ENCODE assay signal across 1 cellular context in the genomic region with DNA sequence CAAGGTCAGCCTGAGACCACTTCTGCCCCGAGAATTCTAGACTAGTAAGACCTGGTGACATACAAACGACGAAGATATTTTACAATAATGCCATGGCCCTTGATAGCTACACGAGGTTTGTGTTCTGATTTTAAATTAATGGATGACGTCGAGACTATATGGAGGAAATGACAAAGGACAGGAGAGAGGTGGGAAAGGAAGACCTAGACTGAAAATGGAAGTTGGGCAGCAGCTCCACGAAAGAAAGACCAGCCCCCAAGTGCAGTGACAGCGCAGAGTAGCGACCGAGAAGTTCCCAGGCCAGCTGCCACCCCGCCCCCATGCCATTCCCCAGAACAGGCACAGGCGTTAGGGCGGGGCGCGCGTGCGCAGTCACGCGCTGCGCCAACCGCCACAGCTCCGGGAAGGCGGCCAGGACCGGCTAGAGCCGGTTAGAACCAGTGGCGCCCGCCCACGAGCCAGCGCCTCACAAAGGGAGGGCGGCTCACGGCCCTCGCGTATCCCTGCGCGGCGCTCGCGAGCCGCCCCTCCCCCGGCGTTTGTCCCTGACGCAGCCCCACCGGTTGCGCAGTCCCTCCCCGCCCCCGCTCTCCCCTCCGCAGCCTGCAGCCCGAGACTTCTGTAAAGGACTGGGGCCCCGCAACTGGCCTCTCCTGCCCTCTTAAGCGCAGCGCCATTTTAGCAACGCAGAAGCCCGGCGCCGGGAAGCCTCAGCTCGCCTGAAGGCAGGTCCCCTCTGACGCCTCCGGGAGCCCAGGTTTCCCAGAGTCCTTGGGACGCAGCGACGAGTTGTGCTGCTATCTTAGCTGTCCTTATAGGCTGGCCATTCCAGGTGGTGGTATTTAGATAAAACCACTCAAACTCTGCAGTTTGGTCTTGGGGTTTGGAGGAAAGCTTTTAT.
TF ChIP-seq lines count a peak whose summit lies in the region.

No MANE protein-coding gene starts in this region.

TF ChIP-seq in K562, 482 proteins besides CTCF, POLR2A, EP300 and RAD21 (continued from another document):
- TF ChIP-seq, protein P1, sequence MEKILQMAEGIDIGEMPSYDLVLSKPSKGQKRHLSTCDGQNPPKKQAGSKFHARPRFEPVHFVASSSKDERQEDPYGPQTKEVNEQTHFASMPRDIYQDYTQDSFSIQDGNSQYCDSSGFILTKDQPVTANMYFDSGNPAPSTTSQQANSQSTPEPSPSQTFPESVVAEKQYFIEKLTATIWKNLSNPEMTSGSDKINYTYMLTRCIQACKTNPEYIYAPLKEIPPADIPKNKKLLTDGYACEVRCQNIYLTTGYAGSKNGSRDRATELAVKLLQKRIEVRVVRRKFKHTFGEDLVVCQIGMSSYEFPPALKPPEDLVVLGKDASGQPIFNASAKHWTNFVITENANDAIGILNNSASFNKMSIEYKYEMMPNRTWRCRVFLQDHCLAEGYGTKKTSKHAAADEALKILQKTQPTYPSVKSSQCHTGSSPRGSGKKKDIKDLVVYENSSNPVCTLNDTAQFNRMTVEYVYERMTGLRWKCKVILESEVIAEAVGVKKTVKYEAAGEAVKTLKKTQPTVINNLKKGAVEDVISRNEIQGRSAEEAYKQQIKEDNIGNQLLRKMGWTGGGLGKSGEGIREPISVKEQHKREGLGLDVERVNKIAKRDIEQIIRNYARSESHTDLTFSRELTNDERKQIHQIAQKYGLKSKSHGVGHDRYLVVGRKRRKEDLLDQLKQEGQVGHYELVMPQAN (IDR thresholded peaks at IDR 0.05; ENCODE audit: borderline replicate concordance), result peak; percentile 71; the same call in 1 of the 2 replicates
- peak; percentile 33 to 85; a peak in 2 of 4 replicates for TF ChIP-seq NONO (IDR thresholded peaks at IDR 0.05; ENCODE audit: low read depth in 2 of 2, low read length in 1 of 2)
- 0 out of 2 replicates have a peak, but pooled peaks have one; percentile 35 for TF ChIP-seq ZNF57 (CRISPR knock-in tag; IDR thresholded peaks at IDR 0.05)
- TF ChIP-seq, protein P2, sequence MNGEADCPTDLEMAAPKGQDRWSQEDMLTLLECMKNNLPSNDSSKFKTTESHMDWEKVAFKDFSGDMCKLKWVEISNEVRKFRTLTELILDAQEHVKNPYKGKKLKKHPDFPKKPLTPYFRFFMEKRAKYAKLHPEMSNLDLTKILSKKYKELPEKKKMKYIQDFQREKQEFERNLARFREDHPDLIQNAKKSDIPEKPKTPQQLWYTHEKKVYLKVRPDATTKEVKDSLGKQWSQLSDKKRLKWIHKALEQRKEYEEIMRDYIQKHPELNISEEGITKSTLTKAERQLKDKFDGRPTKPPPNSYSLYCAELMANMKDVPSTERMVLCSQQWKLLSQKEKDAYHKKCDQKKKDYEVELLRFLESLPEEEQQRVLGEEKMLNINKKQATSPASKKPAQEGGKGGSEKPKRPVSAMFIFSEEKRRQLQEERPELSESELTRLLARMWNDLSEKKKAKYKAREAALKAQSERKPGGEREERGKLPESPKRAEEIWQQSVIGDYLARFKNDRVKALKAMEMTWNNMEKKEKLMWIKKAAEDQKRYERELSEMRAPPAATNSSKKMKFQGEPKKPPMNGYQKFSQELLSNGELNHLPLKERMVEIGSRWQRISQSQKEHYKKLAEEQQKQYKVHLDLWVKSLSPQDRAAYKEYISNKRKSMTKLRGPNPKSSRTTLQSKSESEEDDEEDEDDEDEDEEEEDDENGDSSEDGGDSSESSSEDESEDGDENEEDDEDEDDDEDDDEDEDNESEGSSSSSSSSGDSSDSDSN (IDR thresholded peaks at IDR 0.05; ENCODE audit: borderline replicate concordance in 1 of 2, low read depth in 2 of 2, low read length in 2 of 2), result no peak
- no peak for TF ChIP-seq SIRT6 (IDR thresholded peaks at IDR 0.05; ENCODE audit: low read depth, low read length)
- TF ChIP-seq, protein P3, sequence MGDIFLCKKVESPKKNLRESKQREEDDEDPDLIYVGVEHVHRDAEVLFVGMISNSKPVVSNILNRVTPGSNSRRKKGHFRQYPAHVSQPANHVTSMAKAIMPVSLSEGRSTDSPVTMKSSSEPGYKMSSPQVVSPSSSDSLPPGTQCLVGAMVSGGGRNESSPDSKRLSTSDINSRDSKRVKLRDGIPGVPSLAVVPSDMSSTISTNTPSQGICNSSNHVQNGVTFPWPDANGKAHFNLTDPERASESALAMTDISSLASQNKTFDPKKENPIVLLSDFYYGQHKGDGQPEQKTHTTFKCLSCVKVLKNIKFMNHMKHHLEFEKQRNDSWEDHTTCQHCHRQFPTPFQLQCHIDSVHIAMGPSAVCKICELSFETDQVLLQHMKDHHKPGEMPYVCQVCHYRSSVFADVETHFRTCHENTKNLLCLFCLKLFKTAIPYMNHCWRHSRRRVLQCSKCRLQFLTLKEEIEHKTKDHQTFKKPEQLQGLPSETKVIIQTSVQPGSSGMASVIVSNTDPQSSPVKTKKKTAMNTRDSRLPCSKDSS (IDR thresholded peaks at IDR 0.05; ENCODE audit: low read depth, partially characterized antibody), result no peak
- TF ChIP-seq, protein P4, sequence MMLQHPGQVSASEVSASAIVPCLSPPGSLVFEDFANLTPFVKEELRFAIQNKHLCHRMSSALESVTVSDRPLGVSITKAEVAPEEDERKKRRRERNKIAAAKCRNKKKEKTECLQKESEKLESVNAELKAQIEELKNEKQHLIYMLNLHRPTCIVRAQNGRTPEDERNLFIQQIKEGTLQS (IDR thresholded peaks at IDR 0.05), result peak; percentile 48
- TF ChIP-seq, protein P4 (CRISPR knock-in tag; conservative IDR thresholded peaks at IDR 0.05), result peak; percentile 74; the same call in 1 of the 2 replicates
- TF ChIP-seq CAMTA2 (CRISPR knock-in tag; conservative IDR thresholded peaks at IDR 0.05), result no peak
- no peak for TF ChIP-seq CSDE1 (IDR thresholded peaks at IDR 0.05)
- no peak for TF ChIP-seq SNIP1 (IDR thresholded peaks at IDR 0.05; ENCODE audit: low read depth)
- peak; percentile 14; the same call in 1 of the 2 replicates for TF ChIP-seq ZNF175 (CRISPR knock-in tag; IDR thresholded peaks at IDR 0.05; ENCODE audit: low read depth)
- TF ChIP-seq ZNF143 (CRISPR knock-in tag; IDR thresholded peaks at IDR 0.05), result peak; percentile 50; the same call in 1 of the 2 replicates
- TF ChIP-seq TAF9B (IDR thresholded peaks at IDR 0.05; ENCODE audit: partially characterized antibody), result peak; percentile 92
- no peak for TF ChIP-seq ZNF445 (CRISPR knock-in tag; IDR thresholded peaks at IDR 0.05; ENCODE audit: low read depth)
- TF ChIP-seq, protein P5, sequence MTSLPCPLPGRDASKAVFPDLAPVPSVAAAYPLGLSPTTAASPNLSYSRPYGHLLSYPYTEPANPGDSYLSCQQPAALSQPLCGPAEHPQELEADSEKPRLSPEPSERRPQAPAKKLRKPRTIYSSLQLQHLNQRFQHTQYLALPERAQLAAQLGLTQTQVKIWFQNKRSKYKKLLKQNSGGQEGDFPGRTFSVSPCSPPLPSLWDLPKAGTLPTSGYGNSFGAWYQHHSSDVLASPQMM (CRISPR knock-in tag; IDR thresholded peaks at IDR 0.05), result no peak
- TF ChIP-seq DACH1 (IDR thresholded peaks at IDR 0.05; ENCODE audit: partially characterized antibody), result no peak
- no peak; the same call in 1 of the 2 replicates for TF ChIP-seq XRCC5 (IDR thresholded peaks at IDR 0.05; ENCODE audit: low read depth, low read length)
- TF ChIP-seq ZNF121 (CRISPR knock-in tag; conservative IDR thresholded peaks at IDR 0.05), result no peak
- TF ChIP-seq CREBBP (IDR thresholded peaks at IDR 0.05; ENCODE audit: low read depth, low read length), result no peak
- TF ChIP-seq, protein P6, sequence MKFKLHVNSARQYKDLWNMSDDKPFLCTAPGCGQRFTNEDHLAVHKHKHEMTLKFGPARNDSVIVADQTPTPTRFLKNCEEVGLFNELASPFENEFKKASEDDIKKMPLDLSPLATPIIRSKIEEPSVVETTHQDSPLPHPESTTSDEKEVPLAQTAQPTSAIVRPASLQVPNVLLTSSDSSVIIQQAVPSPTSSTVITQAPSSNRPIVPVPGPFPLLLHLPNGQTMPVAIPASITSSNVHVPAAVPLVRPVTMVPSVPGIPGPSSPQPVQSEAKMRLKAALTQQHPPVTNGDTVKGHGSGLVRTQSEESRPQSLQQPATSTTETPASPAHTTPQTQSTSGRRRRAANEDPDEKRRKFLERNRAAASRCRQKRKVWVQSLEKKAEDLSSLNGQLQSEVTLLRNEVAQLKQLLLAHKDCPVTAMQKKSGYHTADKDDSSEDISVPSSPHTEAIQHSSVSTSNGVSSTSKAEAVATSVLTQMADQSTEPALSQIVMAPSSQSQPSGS (CRISPR knock-in tag; IDR thresholded peaks at IDR 0.05), result no peak; the same call in 1 of the 2 replicates
TF ChIP-seq in K562: peak in this region for 196.
